ENCODE assay signal across 8 cellular contexts in genomic region chr21:29849735-29850176, GRCh38.
DNase-seq lines count a peak whose midpoint lies in the region; ATAC-seq and TF ChIP-seq lines count a peak whose summit lies in the region.

No MANE protein-coding gene starts in this region.

- H3K36me3 ChIP-seq in CD8-positive, alpha-beta T cell (ENCODE audit: insufficient read depth, low read length), result no peaks in the 10 kb centered on the region
- H3K36me3 ChIP-seq in lung (ENCODE audit: control insufficient read depth in 2 of 2, insufficient read depth in 2 of 2, low read length in 2 of 2), result no peaks in the 10 kb centered on the region

- H3K27ac Mint-ChIP-seq in CD8-positive, alpha-beta T cell, result no peak overlapping the region

- H3K4me3 Mint-ChIP-seq in CD8-positive, alpha-beta T cell, result no peak overlapping the region

- POLR2A ChIA-PET in CD8-positive, alpha-beta T cell (lab: Charles Lee), result interaction anchor here (1.1 kb wide), 1 partner anchor 488 kb away, joined by 3 read pairs; no protein-coding TSS in a partner anchor

- CTCF ChIA-PET in CD8-positive, alpha-beta T cell (lab: Charles Lee), result interaction anchor here (0.6 to 5.7 kb wide), 17 partner anchors 9 to 762 kb away, joined by 3 to 43 read pairs (median 3); no protein-coding TSS in a partner anchor

- TF ChIP-seq CTCF in CD8-positive, alpha-beta T cell (IDR thresholded peaks at IDR 0.05), result peak; percentile 67
- TF ChIP-seq CTCF in lung (IDR thresholded peaks at IDR 0.05; ENCODE audit: control extremely low read depth, extremely low read depth), result peak; percentile 19

- H3K27me3 Mint-ChIP-seq in CD8-positive, alpha-beta T cell (ENCODE audit: low read depth), result peaks cover 11% of the 10 kb centered on the region

- no peak overlapping the region for H3K4me3 ChIP-seq in CD8-positive, alpha-beta T cell (ENCODE audit: low read depth, low read length)
- no peak overlapping the region for H3K4me3 ChIP-seq in lung

- H3K4me1 Mint-ChIP-seq in CD8-positive, alpha-beta T cell (ENCODE audit: low read depth), result no peaks in the 10 kb centered on the region

- peak in 6 of 7 experiments; percentile 3 to 54 (median 16) for DNase-seq in CD8-positive, alpha-beta T cell
- peak; percentile 45 for DNase-seq in NCI-H2227 (lab: John Stamatoyannopoulos, UW; ENCODE audit: unreplicated experiment)
- DNase-seq in dermis blood vessel endothelial cell, result peak; percentile 74
- DNase-seq in lung (ENCODE audit: low spot score), result no peak
- peak; percentile 6 for DNase-seq in stimulated activated CD8-positive, alpha-beta memory T cell treated with anti-CD3 and anti-CD28 coated beads, Interleukin-4, amount 100 ng/mL, for 24 hours (ENCODE audit: low read depth)

- H3K27me3 ChIP-seq in CD8-positive, alpha-beta T cell (ENCODE audit: insufficient read depth, low read length), result no peaks in the 10 kb centered on the region
- no peaks in the 10 kb centered on the region for H3K27me3 ChIP-seq in lung (ENCODE audit: control insufficient read depth, insufficient read depth)

- no peaks in the 10 kb centered on the region for H3K9me3 ChIP-seq in CD8-positive, alpha-beta T cell (ENCODE audit: low read length)
- no peaks in the 10 kb centered on the region for H3K9me3 ChIP-seq in lung (ENCODE audit: control insufficient read depth in 2 of 2, insufficient read depth in 1 of 2, low read length in 1 of 2)

- peak; percentile 90 for ATAC-seq in CD8-positive, alpha-beta T cell
- ATAC-seq in GM19324 (IDR thresholded peaks at IDR 0.05; ENCODE audit: low FRiP score, unreplicated experiment) (peak; percentile 90), HG03196 (IDR thresholded peaks at IDR 0.05; ENCODE audit: unreplicated experiment) (peak; percentile 87), lung (ENCODE audit: insufficient read depth, low FRiP score) (peak; percentile 89)
- peak; percentile 61 to 86 for ATAC-seq in activated CD4-positive, CD25-positive, alpha-beta regulatory T cell treated with anti-CD3 and anti-CD28 coated beads, Interleukin-2, amount 50 U/mL, for 24 hours

- intact Hi-C loops in CD8-positive, alpha-beta T cell (cut with DNase I, micrococcal nuclease), result loop anchor here (1.0 to 5.0 kb wide), 5 partner anchors 372 to 759 kb away; no protein-coding TSS in a partner anchor

- WGBS in lung, 2 donors, result 36 to 38% methylated on average over 6 of the region's 6 CpGs

- H3K36me3 Mint-ChIP-seq in CD8-positive, alpha-beta T cell, result no peaks in the 10 kb centered on the region

- H3K4me1 ChIP-seq in CD8-positive, alpha-beta T cell (ENCODE audit: insufficient read depth, low read length), result no peaks in the 10 kb centered on the region
- no peaks in the 10 kb centered on the region for H3K4me1 ChIP-seq in lung (ENCODE audit: control insufficient read depth in 2 of 2, insufficient read depth in 2 of 2, low read length in 2 of 2)

- H3K9me3 Mint-ChIP-seq in CD8-positive, alpha-beta T cell, result no peaks in the 10 kb centered on the region

- H3K27ac ChIP-seq in CD8-positive, alpha-beta T cell (ENCODE audit: low read depth, low read length), result no peak overlapping the region
- no peak overlapping the region for H3K27ac ChIP-seq in lung (ENCODE audit: low read depth in 1 of 2, low read length in 1 of 2)
